ENCODE assay signal across 13 cellular contexts in genomic region chr1:202575906-202576653, GRCh38.
DNase-seq lines count a peak whose midpoint lies in the region; ATAC-seq and TF ChIP-seq lines count a peak whose summit lies in the region.
"Had no signal": no experiment of that assay in that cellular context is flagged by ENCODE, and none has a peak within 500 bp of the region (broad histone marks: within the 10 kb centered on the region; RNA-seq: fewer than 3 reads in every experiment).

No MANE protein-coding gene starts in this region.

- peaks cover under 1% of the 10 kb centered on the region for H3K36me3 Mint-ChIP-seq in glutamatergic neuron (ENCODE audit: unreplicated experiment)

- H3K9ac ChIP-seq in MM.1S (ENCODE audit: low read length), result no peak overlapping the region

- no peaks in the 10 kb centered on the region for H3F3A ChIP-seq in MM.1S (ENCODE audit: insufficient read depth, low read length)

- H3K27me3 ChIP-seq in upper lobe of left lung (no peaks in the 10 kb centered on the region), MM.1S (replicated peaks; ENCODE audit: insufficient read depth, low read length) (no peaks in the 10 kb centered on the region)
- H3K27me3 ChIP-seq: hepatocyte had no signal

- no peak overlapping the region for H3K4me3 ChIP-seq in cardiac fibroblast (replicated peaks in 1 of 2; ENCODE audit: low read depth in 2 of 2, low read length in 2 of 2)
- no peak overlapping the region for H3K4me3 ChIP-seq in mesodermal cell (ENCODE audit: extremely low read depth, insufficient read depth, low read length, poor library complexity, severe bottlenecking)
- no peak overlapping the region for H3K4me3 ChIP-seq in upper lobe of left lung
- H3K4me3 ChIP-seq in MM.1S (ENCODE audit: low read length), result no peak overlapping the region
- H3K4me3 ChIP-seq: hepatocyte had no signal

- no peak for TF ChIP-seq POLR2A in upper lobe of left lung (IDR thresholded peaks at IDR 0.05)

- H2AFZ ChIP-seq in MM.1S (ENCODE audit: low read length), result no peak overlapping the region
- H2AFZ ChIP-seq: hepatocyte had no signal

- peaks cover 38% of the 10 kb centered on the region for H3K4me1 Mint-ChIP-seq in glutamatergic neuron (ENCODE audit: low read depth, unreplicated experiment)

- H3K9me2 ChIP-seq in MM.1S (replicated peaks; ENCODE audit: insufficient read depth, low read length), result no peaks in the 10 kb centered on the region

- H3K79me2 ChIP-seq in MM.1S (ENCODE audit: low read length), result no peaks in the 10 kb centered on the region
- H3K79me2 ChIP-seq: hepatocyte had no signal

- ATAC-seq in upper lobe of left lung (ENCODE audit: low FRiP score in 2 of 2) (peak in 1 of 2 donors; percentile 34), GM18858 (IDR thresholded peaks at IDR 0.05; ENCODE audit: unreplicated experiment) (no peak)
- ATAC-seq: activated T-cell treated with anti-CD3 and anti-CD28 coated beads, Interleukin-2, amount 50 U/mL, for 72 hours; Panc1 had no signal

- no peaks in the 10 kb centered on the region for H3K9me3 ChIP-seq in mesodermal cell (ENCODE audit: control insufficient read depth, low read length)
- H3K9me3 ChIP-seq in upper lobe of left lung, result no peaks in the 10 kb centered on the region
- H3K9me3 ChIP-seq in MM.1S (replicated peaks; ENCODE audit: insufficient read depth, low read length), result no peaks in the 10 kb centered on the region

- no peak for TF ChIP-seq EP300 in upper lobe of left lung (IDR thresholded peaks at IDR 0.05)

- no peaks in the 10 kb centered on the region for H4K20me1 ChIP-seq in MM.1S (ENCODE audit: insufficient read depth, low read length)

- TF ChIP-seq CTCF in cardiac fibroblast (IDR thresholded peaks at IDR 0.05; ENCODE audit: low read depth, low read length) (no peak), upper lobe of left lung (IDR thresholded peaks at IDR 0.05) (no peak), MM.1S (IDR thresholded peaks at IDR 0.05; ENCODE audit: low read length) (no peak), glutamatergic neuron (IDR thresholded peaks at IDR 0.05; ENCODE audit: partially characterized antibody, unreplicated experiment) (no peak)

- peaks cover 46% of the 10 kb centered on the region for H3K4me1 ChIP-seq in mesodermal cell (ENCODE audit: control insufficient read depth, insufficient read depth, low read length, poor library complexity, severe bottlenecking)
- peaks cover 17 to 36% (median 28%) of the 10 kb centered on the region in 4 donors for H3K4me1 ChIP-seq in upper lobe of left lung
- peaks cover 9% of the 10 kb centered on the region for H3K4me1 ChIP-seq in MM.1S (ENCODE audit: low read length)

- no peaks in the 10 kb centered on the region for H3K27me3 Mint-ChIP-seq in glutamatergic neuron (ENCODE audit: unreplicated experiment)

- H3K9me3 Mint-ChIP-seq in glutamatergic neuron (ENCODE audit: unreplicated experiment), result peaks cover 2% of the 10 kb centered on the region
- H3K9me3 Mint-ChIP-seq: activated T-cell treated with anti-CD3 and anti-CD28 coated beads, Interleukin-2, amount 50 U/mL, for 72 hours; naive B cell had no signal

- whole genome bisulfite sequencing in mesodermal cell (ENCODE audit: insufficient coverage in 2 of 2), 2 experiments, result 40 to 100% methylated on average over 1 of the region's 2 CpGs
- 65 to 74% methylated on average over 2 of the region's 2 CpGs for WGBS in upper lobe of left lung, 2 donors

- H3K27ac Mint-ChIP-seq in glutamatergic neuron (ENCODE audit: unreplicated experiment), result no peak overlapping the region
- H3K27ac Mint-ChIP-seq: activated T-cell treated with anti-CD3 and anti-CD28 coated beads, Interleukin-2, amount 50 U/mL, for 72 hours; naive B cell had no signal

- no peak overlapping the region for H3K4me3 Mint-ChIP-seq in glutamatergic neuron (ENCODE audit: unreplicated experiment)
- H3K4me3 Mint-ChIP-seq: activated T-cell treated with anti-CD3 and anti-CD28 coated beads, Interleukin-2, amount 50 U/mL, for 72 hours; naive B cell had no signal

- H3K27ac ChIP-seq in mesodermal cell (ENCODE audit: low read depth, low read length, severe bottlenecking) (peak overlapping the region; percentile 51), upper lobe of left lung (peak overlapping the region in 3 of 4 donors; percentile 3 to 42 (median 24)), MM.1S (ENCODE audit: low read length) (no peak overlapping the region)

- H3K36me3 ChIP-seq in mesodermal cell (ENCODE audit: control insufficient read depth, insufficient read depth, low read length) (peaks cover 10% of the 10 kb centered on the region), upper lobe of left lung (peaks cover under 1 to 31% (median 12%) of the 10 kb centered on the region in 4 donors), MM.1S (replicated peaks; ENCODE audit: insufficient read depth, low read length) (no peaks in the 10 kb centered on the region)

- DNase-seq in NCI-H82 treated with DMSO at 0.1 percent for 48 hours (lab: John Stamatoyannopoulos, UW; ENCODE audit: unreplicated experiment) (peak; percentile 29), cardiac fibroblast (ENCODE audit: low read depth in 2 of 2) (peak; percentile 41 to 66), upper lobe of left lung (no peak), MM.1S (no peak), glutamatergic neuron (no peak)
- DNase-seq: activated T-cell treated with anti-CD3 and anti-CD28 coated beads, Interleukin-2, amount 50 U/mL, for 72 hours; DND-41; naive B cell; NCI-H1694 treated with DMSO at 0.1 percent for 48 hours had no signal

- no peak overlapping the region for H3K4me2 ChIP-seq in MM.1S (ENCODE audit: low read depth, low read length)
- H3K4me2 ChIP-seq: hepatocyte had no signal

Comparison
In these comparisons a context has a peak if more than half of its experiments do, and no peak if none do; other contexts are left out.
1. DNase-seq: peak in NCI-H82 treated with DMSO at 0.1 percent for 48 hours (single experiment) and cardiac fibroblast (2 of 2); none in upper lobe of left lung (0 of 2), MM.1S (single experiment) and glutamatergic neuron (single experiment).